ENCODE assay signal across 8 cellular contexts in the genomic region with DNA sequence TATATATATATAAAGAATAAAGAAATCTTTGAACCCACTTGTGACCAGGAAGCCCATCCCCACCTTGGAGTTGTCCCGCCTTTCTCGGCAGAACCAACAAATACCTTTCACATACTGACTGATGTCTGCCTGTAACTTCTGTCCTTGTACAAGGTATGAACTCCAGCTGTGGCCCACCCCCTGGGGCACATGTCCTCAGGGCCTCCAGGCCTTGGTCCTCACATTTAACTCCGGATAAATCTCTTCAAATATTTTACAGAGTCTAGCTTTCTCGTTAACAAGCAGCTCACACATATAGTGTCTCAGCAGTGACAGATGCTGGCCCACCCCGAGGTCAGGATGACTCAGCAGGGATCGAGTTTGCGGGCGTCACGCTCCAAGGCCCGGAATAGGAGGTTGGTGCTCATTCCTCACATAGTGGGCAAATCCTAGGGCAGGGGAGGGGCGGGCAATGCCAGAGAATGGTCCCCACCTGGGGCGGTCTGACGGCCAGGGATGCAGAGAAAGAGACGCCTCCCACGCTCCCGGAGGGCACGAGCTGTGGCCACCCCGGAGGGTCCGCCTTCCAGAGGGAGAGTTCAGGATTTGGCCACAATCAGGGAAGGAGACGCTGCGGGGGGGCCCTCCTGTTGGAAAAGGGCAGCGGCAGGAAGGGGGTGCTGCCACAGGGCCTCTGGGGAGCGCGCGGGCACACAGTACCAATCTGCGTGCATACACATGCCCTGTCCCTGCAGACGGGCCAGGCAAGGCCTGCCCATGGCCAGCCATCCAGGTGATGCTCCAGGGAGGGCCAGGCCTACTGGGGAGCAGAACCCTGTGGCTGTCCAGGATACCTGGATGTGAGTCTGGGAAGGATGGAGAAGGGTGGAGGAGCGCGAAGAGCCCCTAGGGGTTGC.
DNase-seq lines count a peak whose midpoint lies in the region; ATAC-seq, FAIRE-seq and TF ChIP-seq lines count a peak whose summit lies in the region.
"Not testable (repeated sequence)": the region's sequence is repeated elsewhere in the genome, so short reads cannot be mapped to it uniquely, and the experiment has no call there.

No MANE protein-coding gene starts in this region.

- BruUV-seq in Calu3 (replicated peaks; lab: Mats Ljungman, UMichigan), result not testable (repeated sequence)

- H3K9ac ChIP-seq in astrocyte (ENCODE audit: low read length), result peak overlapping the region; percentile 64

- H3K36me3 Mint-ChIP-seq in Calu3 (ENCODE audit: insufficient read depth, unreplicated experiment) (peaks cover 81% of the 10 kb centered on the region), astrocyte (ENCODE audit: low read depth, unreplicated experiment) (peaks cover 21% of the 10 kb centered on the region)
- H3K36me3 Mint-ChIP-seq in WTC11; osteocyte (ENCODE audit: unreplicated experiment): not testable (repeated sequence)

- POLR2A ChIA-PET in WTC11 (lab: Charles Lee), result not testable (repeated sequence)

- intact Hi-C loops in Calu3 (cut with micrococcal nuclease; ENCODE audit: unreplicated experiment); esophagus muscularis mucosa (cut with DNase I): not testable (repeated sequence)

- H4K20me1 ChIP-seq in astrocyte (ENCODE audit: insufficient read depth, low read length), result peaks cover 97% of the 10 kb centered on the region

- not testable (repeated sequence) for TF ChIP-seq EP300 in esophagus muscularis mucosa (IDR thresholded peaks at IDR 0.05)

- H3K4me1 ChIP-seq in astrocyte (ENCODE audit: insufficient read depth, low read length), result peaks cover 24% of the 10 kb centered on the region
- peaks cover 88 to 100% (median 96%) of the 10 kb centered on the region in 4 donors for H3K4me1 ChIP-seq in esophagus muscularis mucosa
- H3K4me1 ChIP-seq in thoracic aorta (ENCODE audit: control insufficient read depth in 1 of 2, low read depth in 2 of 2), result peaks cover 80 to 97% of the 10 kb centered on the region in 2 donors

- 37% methylated on average over 15 of the region's 29 CpGs for WGBS in esophagus muscularis mucosa

- not testable (repeated sequence) for H3K27me3 Mint-ChIP-seq in Calu3 (ENCODE audit: unreplicated experiment); WTC11 (ENCODE audit: low read depth); astrocyte (ENCODE audit: low read depth, unreplicated experiment); osteocyte (ENCODE audit: unreplicated experiment)

- peak overlapping the region; percentile 75 for H3K4me2 ChIP-seq in astrocyte (ENCODE audit: low read length)

- FAIRE-seq in astrocyte (lab: Jason Lieb, UNC), result not testable (repeated sequence)

- H3K27me3 ChIP-seq in astrocyte (ENCODE audit: insufficient read depth, low read length); esophagus muscularis mucosa; thoracic aorta (replicated peaks; ENCODE audit: insufficient read depth): not testable (repeated sequence)

- not testable (repeated sequence) for H2AFZ ChIP-seq in astrocyte (ENCODE audit: low read depth, low read length)

- DNase-seq in Calu3 (peak; percentile 59), NCI-H2107 treated with DMSO at 0.1 percent for 48 hours (lab: John Stamatoyannopoulos, UW; ENCODE audit: unreplicated experiment) (peak; percentile 23), astrocyte (ENCODE audit: low read depth) (peak; percentile 60), kidney glomerular epithelial cell (lab: John Stamatoyannopoulos, UW) (peak; percentile 82), osteocyte (ENCODE audit: extremely low spot score, unreplicated experiment) (peak; percentile 95), thoracic aorta (ENCODE audit: low spot score) (peak; percentile 45)
- DNase-seq in WTC11 (ENCODE audit: low spot score); esophagus muscularis mucosa (ENCODE audit: extremely low spot score): not testable (repeated sequence)

- H3K27ac ChIP-seq in astrocyte (ENCODE audit: low read depth, low read length) (peak overlapping the region; percentile 79), esophagus muscularis mucosa (replicated peaks in 1 of 4) (peak overlapping the region; percentile 82 to 90 (median 87)), thoracic aorta (peak overlapping the region; percentile 65 to 84)

- H3K4me3 Mint-ChIP-seq in Calu3 (ENCODE audit: low read depth, unreplicated experiment) (peak overlapping the region; percentile 56), astrocyte (ENCODE audit: unreplicated experiment) (peak overlapping the region; percentile 75), osteocyte (ENCODE audit: unreplicated experiment) (peak overlapping the region; percentile 62)
- not testable (repeated sequence) for H3K4me3 Mint-ChIP-seq in WTC11

- H3K27ac Mint-ChIP-seq in Calu3 (ENCODE audit: unreplicated experiment) (peak overlapping the region; percentile 92), WTC11 (peak overlapping the region; percentile 57; the same call in 1 of the 2 replicates), astrocyte (ENCODE audit: unreplicated experiment) (peak overlapping the region; percentile 96), osteocyte (ENCODE audit: unreplicated experiment) (peak overlapping the region; percentile 97)

- CTCF ChIA-PET in Calu3 (lab: Charles Lee); WTC11 (lab: Charles Lee): not testable (repeated sequence)

- TF ChIP-seq POLR2A in esophagus muscularis mucosa (IDR thresholded peaks at IDR 0.05; ENCODE audit: low read depth), result not testable (repeated sequence)

- H3K4me3 ChIP-seq in astrocyte (ENCODE audit: insufficient read depth, low read depth, low read length), result not testable (repeated sequence)
- peak overlapping the region; percentile 17 to 36 (median 32) for H3K4me3 ChIP-seq in esophagus muscularis mucosa
- H3K4me3 ChIP-seq in thoracic aorta, result peak overlapping the region; percentile 43

- H3K36me3 ChIP-seq in astrocyte (ENCODE audit: insufficient read depth, low read length); thoracic aorta: not testable (repeated sequence)
- peaks cover 0 to 14% (median 2%) of the 10 kb centered on the region in 4 donors for H3K36me3 ChIP-seq in esophagus muscularis mucosa

- H3K9me3 Mint-ChIP-seq in Calu3 (ENCODE audit: low read depth, unreplicated experiment); WTC11; astrocyte (ENCODE audit: unreplicated experiment); osteocyte (ENCODE audit: unreplicated experiment): not testable (repeated sequence)

- not testable (repeated sequence) for TF ChIP-seq CTCF in Calu3 (IDR thresholded peaks at IDR 0.05; ENCODE audit: unreplicated experiment); WTC11 (IDR thresholded peaks at IDR 0.05); astrocyte (IDR thresholded peaks at IDR 0.05; ENCODE audit: insufficient read depth, low read depth, low read length); esophagus muscularis mucosa (IDR thresholded peaks at IDR 0.05); osteocyte (IDR thresholded peaks at IDR 0.05); thoracic aorta (IDR thresholded peaks at IDR 0.05)

- not testable (repeated sequence) for ATAC-seq in WTC11; thoracic aorta (ENCODE audit: insufficient number of reproducible peaks, low FRiP score, low read depth)

- H3K4me1 Mint-ChIP-seq in Calu3 (ENCODE audit: low read depth, unreplicated experiment) (peaks cover 79% of the 10 kb centered on the region), WTC11 (peaks cover 40% of the 10 kb centered on the region), astrocyte (ENCODE audit: low read depth, unreplicated experiment) (peaks cover 62% of the 10 kb centered on the region), osteocyte (ENCODE audit: unreplicated experiment) (peaks cover 84% of the 10 kb centered on the region)

- not testable (repeated sequence) for H3K9me3 ChIP-seq in astrocyte (ENCODE audit: insufficient read depth, low read depth, low read length); esophagus muscularis mucosa; thoracic aorta

- H3K79me2 ChIP-seq in astrocyte (ENCODE audit: insufficient read depth, low read length), result peaks cover 99% of the 10 kb centered on the region

TF ChIP-seq in WTC11, 78 proteins besides CTCF, POLR2A, EP300 and RAD21:
- 0 out of 2 replicates have a peak, but pooled peaks have one; percentile 18 for TF ChIP-seq GABPB1 (CRISPR knock-in tag; IDR thresholded peaks at IDR 0.05)
